In genomic region chr22:26045051-26045450, GRCh38 we compare ENCODE assay signal across 17 cellular contexts.
DNase-seq lines count a peak whose midpoint lies in the region; ATAC-seq lines count a peak whose summit lies in the region.
"Had no signal": no experiment of that assay in that cellular context is flagged by ENCODE, and none has a peak within 500 bp of the region (broad histone marks: within the 10 kb centered on the region; RNA-seq: fewer than 3 reads in every experiment).

No MANE protein-coding gene starts in this region.

- peak; percentile 43 for DNase-seq in COLO668 (lab: John Stamatoyannopoulos, UW; ENCODE audit: unreplicated experiment)
- peak; percentile 24 for DNase-seq in NCI-H1105 (lab: John Stamatoyannopoulos, UW)
- DNase-seq in NCI-H2196 treated with DMSO at 0.1 percent for 48 hours (lab: John Stamatoyannopoulos, UW; ENCODE audit: unreplicated experiment), result peak; percentile 52
- peak; percentile 62 for DNase-seq in islet precursor cell
- no peak for DNase-seq in effector CD4-positive, alpha-beta T cell
- DNase-seq in HT-29 (ENCODE audit: low spot score), result no peak
- DNase-seq: CD8-positive, alpha-beta memory T cell; KBM-7; NCI-H2081; NCI-H446; NCI-H526 treated with DMSO at 0.1 percent for 48 hours; PC-3; RPMI8226; SHP77 treated with DMSO at 0.1 percent for 48 hours; SK-N-SH had no signal

- ATAC-seq in HG02870 (IDR thresholded peaks at IDR 0.05; ENCODE audit: unreplicated experiment), result no peak
- ATAC-seq: HepG2, PC-3 had no signal

Comparison
In these comparisons a context has a peak if more than half of its experiments do, and no peak if none do; other contexts are left out.
1. DNase-seq: peak in COLO668 (single experiment), NCI-H1105 (single experiment), NCI-H2196 treated with DMSO at 0.1 percent for 48 hours (single experiment) and islet precursor cell (single experiment); none in effector CD4-positive, alpha-beta T cell (single experiment) and HT-29 (single experiment).